In the genomic region with DNA sequence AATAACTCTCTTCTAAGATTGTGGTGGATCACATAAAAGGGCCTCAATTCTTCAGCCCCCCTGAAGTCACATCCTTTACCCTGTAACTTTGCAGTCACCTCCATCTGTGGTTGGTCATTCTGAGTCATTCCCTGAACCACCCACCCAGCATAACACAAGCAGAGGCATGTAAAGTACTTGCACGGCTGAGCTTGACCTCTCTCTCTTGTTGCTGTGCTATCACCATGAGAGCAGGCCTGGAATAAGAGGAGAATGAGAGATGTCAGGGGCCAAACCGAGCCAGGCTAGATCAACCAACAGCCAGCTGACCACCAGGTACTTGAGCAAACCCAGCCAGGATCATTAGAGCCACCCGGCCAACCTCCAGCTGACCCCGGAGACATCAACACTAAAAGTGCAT, we compare ENCODE assay signal across 10 cellular contexts. TPM values are rescaled to one million over a fixed set of nuclear protein-coding genes. Genes with fewer than 3 reads are reported as not detected.
DNase-seq lines count a peak whose midpoint lies in the region; ATAC-seq lines count a peak whose summit lies in the region.
"Had no signal": no experiment of that assay in that cellular context is flagged by ENCODE, and none has a peak within 500 bp of the region (broad histone marks: within the 10 kb centered on the region; RNA-seq: fewer than 3 reads in every experiment).

No MANE protein-coding gene starts in this region.

- CTCF ChIA-PET in activated CD4-positive, alpha-beta T cell treated with anti-CD3 and anti-CD28 coated beads, Interleukin-2, amount 10 ng/mL, durations not matched to agents 7 days and 5 days (lab: Charles Lee), result interaction anchor here (0.7 to 7.0 kb wide), 7 partner anchors 9 to 130 kb away, joined by 3 to 92 read pairs (median 3); a partner anchor contains a TSS

- H3K4me1 Mint-ChIP-seq in activated CD4-positive, alpha-beta T cell treated with anti-CD3 and anti-CD28 coated beads, Interleukin-2, amount 10 ng/mL, durations not matched to agents 7 days and 5 days, result peaks cover 15% of the 10 kb centered on the region

- POLR2A ChIA-PET in activated CD4-positive, alpha-beta T cell treated with anti-CD3 and anti-CD28 coated beads, Interleukin-2, amount 10 ng/mL, durations not matched to agents 7 days and 5 days (lab: Charles Lee), result no interaction called here

- no peak overlapping the region for H3K4me3 ChIP-seq in H7 (ENCODE audit: insufficient read depth, low read depth, low read length)

- H3K4me3 Mint-ChIP-seq in activated CD4-positive, alpha-beta T cell treated with anti-CD3 and anti-CD28 coated beads, Interleukin-2, amount 10 ng/mL, durations not matched to agents 7 days and 5 days, result no peak overlapping the region

- no peak overlapping the region for H3K27ac Mint-ChIP-seq in activated CD4-positive, alpha-beta T cell treated with anti-CD3 and anti-CD28 coated beads, Interleukin-2, amount 10 ng/mL, durations not matched to agents 7 days and 5 days

- peaks cover 15% of the 10 kb centered on the region for H3K27me3 Mint-ChIP-seq in activated CD4-positive, alpha-beta T cell treated with anti-CD3 and anti-CD28 coated beads, Interleukin-2, amount 10 ng/mL, durations not matched to agents 7 days and 5 days

- DNase-seq in EL (peak; percentile 83), NCI-H2081 treated with DMSO at 0.1 percent for 48 hours (lab: John Stamatoyannopoulos, UW) (no peak), NCI-H2107 treated with DMSO at 0.1 percent for 48 hours (lab: John Stamatoyannopoulos, UW; ENCODE audit: unreplicated experiment) (no peak), H7 (no peak)
- DNase-seq in activated CD4-positive, alpha-beta T cell treated with anti-CD3 and anti-CD28 coated beads, Interleukin-2, amount 10 ng/mL, durations not matched to agents 7 days and 5 days, result no peak
- DNase-seq: NCI-H2081; stimulated activated CD4-positive, alpha-beta T cell treated with anti-CD3 and anti-CD28 coated beads, Interleukin-4, amount 100 ng/mL, for 1 hour had no signal

- H3K9me3 Mint-ChIP-seq in activated CD4-positive, alpha-beta T cell treated with anti-CD3 and anti-CD28 coated beads, Interleukin-2, amount 10 ng/mL, durations not matched to agents 7 days and 5 days, result no peaks in the 10 kb centered on the region

- H3K36me3 ChIP-seq in H7 (replicated peaks; ENCODE audit: control insufficient read depth, insufficient read depth, low read length), result no peaks in the 10 kb centered on the region

- no peaks in the 10 kb centered on the region for H3K27me3 ChIP-seq in H7 (ENCODE audit: control insufficient read depth, insufficient read depth, low read length)

- peak; percentile 44 for ATAC-seq in GM21390 (IDR thresholded peaks at IDR 0.05; ENCODE audit: unreplicated experiment)
- ATAC-seq in HG03520 (IDR thresholded peaks at IDR 0.05; ENCODE audit: unreplicated experiment), result peak; percentile 83
- ATAC-seq in esophagus mucosa, result peak; percentile 34

- no peaks in the 10 kb centered on the region for H3K36me3 Mint-ChIP-seq in activated CD4-positive, alpha-beta T cell treated with anti-CD3 and anti-CD28 coated beads, Interleukin-2, amount 10 ng/mL, durations not matched to agents 7 days and 5 days (ENCODE audit: low read depth)

RNA-seq across cellular contexts. Expression of a gene that starts 13.5 kb away (rescaled TPM):
- 14.4 TPM for total RNA-seq in esophagus mucosa
- 10 to 100 TPM; 74.4 to 74.8 TPM for total RNA-seq in activated CD4-positive, alpha-beta T cell treated with anti-CD3 and anti-CD28 coated beads, Interleukin-2, amount 10 ng/mL, durations not matched to agents 7 days and 5 days
- 12.6 and 15.3 TPM in 2 replicates for total RNA-seq in H7 (2014; rRNA removed; shearing (Covaris generic))
